ENCODE assay signal across 1 cellular context in the genomic region with DNA sequence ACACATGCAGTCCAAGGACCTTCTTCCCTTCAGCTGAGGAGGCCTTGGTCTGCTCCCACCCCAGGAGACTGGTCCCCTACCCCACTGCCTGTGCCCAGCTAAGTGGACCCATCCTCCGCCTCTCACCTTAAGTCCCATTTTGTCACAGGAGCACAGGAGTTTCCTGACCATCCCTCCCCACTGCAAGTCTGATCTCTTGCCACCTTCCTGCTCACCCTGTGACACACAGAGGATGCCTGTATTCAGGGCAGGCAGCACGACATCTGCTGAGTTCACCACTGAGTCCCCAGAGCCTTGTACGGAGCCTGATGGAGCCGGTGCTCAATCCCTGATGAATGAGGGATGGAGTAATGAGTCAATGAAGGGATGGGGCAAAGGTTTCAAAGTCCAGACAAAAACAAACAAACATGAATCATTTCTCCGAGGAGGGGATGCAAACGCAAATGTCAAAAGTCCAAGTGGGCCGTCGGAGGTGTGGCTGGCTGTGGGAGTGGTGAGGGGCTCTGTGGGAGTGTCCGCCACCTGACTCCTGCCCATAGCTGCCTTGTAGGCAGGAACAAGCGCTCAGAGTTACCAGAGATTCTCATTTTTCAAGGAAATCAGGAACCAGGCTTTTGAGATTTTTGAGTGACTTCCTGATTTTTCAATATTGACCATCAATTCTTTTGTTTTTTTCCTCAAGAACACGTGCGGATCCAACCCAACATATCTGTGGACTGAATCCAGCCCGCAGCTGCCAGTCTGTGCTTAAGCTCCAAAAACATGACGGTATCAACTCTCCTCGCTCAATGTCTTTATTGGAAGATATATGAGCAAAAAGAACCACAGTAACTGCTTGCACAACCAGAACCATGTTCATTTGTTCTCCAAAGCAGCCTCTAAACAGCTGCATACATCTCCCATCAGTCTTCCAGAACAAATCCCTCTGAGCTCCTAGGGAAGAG.
TF ChIP-seq lines count a peak whose summit lies in the region.

No MANE protein-coding gene starts in this region.

TF ChIP-seq in H1, 55 proteins besides CTCF, POLR2A, EP300 and RAD21:
- TF ChIP-seq RBBP5 (IDR thresholded peaks at IDR 0.05; ENCODE audit: borderline replicate concordance, low read depth, low read length) (no peak), CTBP2 (IDR thresholded peaks at IDR 0.05; ENCODE audit: borderline replicate concordance, insufficient read depth, insufficient read length, low read length) (no peak), SIRT6 (IDR thresholded peaks at IDR 0.05; ENCODE audit: low read length) (no peak), FOSL1 (IDR thresholded peaks at IDR 0.05; ENCODE audit: insufficient read depth, low read depth, low read length) (no peak), EGR1 (IDR thresholded peaks at IDR 0.05; ENCODE audit: borderline replicate concordance, low read depth, low read length) (no peak), CEBPB (IDR thresholded peaks at IDR 0.05; ENCODE audit: low read depth, low read length) (no peak), CREB1 (IDR thresholded peaks at IDR 0.05) (no peak), CBX8 (IDR thresholded peaks at IDR 0.05; ENCODE audit: borderline replicate concordance, low read depth, low read length) (no peak), POLR2AphosphoS5 (IDR thresholded peaks at IDR 0.05; ENCODE audit: low read depth, low read length) (no peak), RNF2 (IDR thresholded peaks at IDR 0.05; ENCODE audit: borderline replicate concordance, low read depth, low read length, missing control alignments, poor library complexity, severe bottlenecking) (no peak), CHD1 (IDR thresholded peaks at IDR 0.05; ENCODE audit: low read depth, low read length) (no peak), TCF12 (IDR thresholded peaks at IDR 0.05; ENCODE audit: low read depth, low read length) (no peak), EZH2 (IDR thresholded peaks at IDR 0.05; ENCODE audit: low read depth, low read length, severe bottlenecking) (no peak), TAF7 (optimal IDR thresholded peaks at IDR 0.05; ENCODE audit: borderline replicate concordance, low read depth, low read length) (no peak), TAF1 (IDR thresholded peaks at IDR 0.05; ENCODE audit: low read depth, low read length) (no peak), TEAD4 (IDR thresholded peaks at IDR 0.05; ENCODE audit: low read depth, low read length) (no peak)
- TF ChIP-seq, protein P1, sequence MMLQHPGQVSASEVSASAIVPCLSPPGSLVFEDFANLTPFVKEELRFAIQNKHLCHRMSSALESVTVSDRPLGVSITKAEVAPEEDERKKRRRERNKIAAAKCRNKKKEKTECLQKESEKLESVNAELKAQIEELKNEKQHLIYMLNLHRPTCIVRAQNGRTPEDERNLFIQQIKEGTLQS (IDR thresholded peaks at IDR 0.05; ENCODE audit: insufficient read depth, low read depth, low read length): no peak
- TF ChIP-seq, protein P2, sequence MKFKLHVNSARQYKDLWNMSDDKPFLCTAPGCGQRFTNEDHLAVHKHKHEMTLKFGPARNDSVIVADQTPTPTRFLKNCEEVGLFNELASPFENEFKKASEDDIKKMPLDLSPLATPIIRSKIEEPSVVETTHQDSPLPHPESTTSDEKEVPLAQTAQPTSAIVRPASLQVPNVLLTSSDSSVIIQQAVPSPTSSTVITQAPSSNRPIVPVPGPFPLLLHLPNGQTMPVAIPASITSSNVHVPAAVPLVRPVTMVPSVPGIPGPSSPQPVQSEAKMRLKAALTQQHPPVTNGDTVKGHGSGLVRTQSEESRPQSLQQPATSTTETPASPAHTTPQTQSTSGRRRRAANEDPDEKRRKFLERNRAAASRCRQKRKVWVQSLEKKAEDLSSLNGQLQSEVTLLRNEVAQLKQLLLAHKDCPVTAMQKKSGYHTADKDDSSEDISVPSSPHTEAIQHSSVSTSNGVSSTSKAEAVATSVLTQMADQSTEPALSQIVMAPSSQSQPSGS (IDR thresholded peaks at IDR 0.05; ENCODE audit: low read length): no peak
